ENCODE assay signal across 8 cellular contexts in genomic region chr11:33735426-33736147, GRCh38. TPM values are rescaled to one million over a fixed set of nuclear protein-coding genes. Genes with fewer than 3 reads are reported as not detected.
DNase-seq lines count a peak whose midpoint lies in the region; TF ChIP-seq lines count a peak whose summit lies in the region.

No MANE protein-coding gene starts in this region.

- peaks cover 20% of the 10 kb centered on the region for H3K36me3 Mint-ChIP-seq in activated CD4-positive, alpha-beta T cell treated with anti-CD3 and anti-CD28 coated beads, Interleukin-2, amount 10 ng/mL, durations not matched to agents 7 days and 5 days (ENCODE audit: low read depth)
- peaks cover 5% of the 10 kb centered on the region for H3K36me3 Mint-ChIP-seq in endothelial cell (ENCODE audit: low read depth, unreplicated experiment)

- H3K4me1 ChIP-seq in muscle layer of colon (ENCODE audit: insufficient read depth, low read length) (peaks cover 26% of the 10 kb centered on the region), transverse colon (peaks cover 11 to 56% (median 40%) of the 10 kb centered on the region in 4 donors)

- H3K27ac Mint-ChIP-seq in activated CD4-positive, alpha-beta T cell treated with anti-CD3 and anti-CD28 coated beads, Interleukin-2, amount 10 ng/mL, durations not matched to agents 7 days and 5 days, result peak overlapping the region; percentile 87
- no peak overlapping the region for H3K27ac Mint-ChIP-seq in endothelial cell (ENCODE audit: unreplicated experiment)

- no peak for TF ChIP-seq EP300 in transverse colon (IDR thresholded peaks at IDR 0.05; ENCODE audit: low read depth)

- H3K9ac ChIP-seq in muscle layer of colon (ENCODE audit: low read length), result peak overlapping the region; percentile 71

- H3K36me3 ChIP-seq in MG63 (peaks cover 44% of the 10 kb centered on the region), muscle layer of colon (ENCODE audit: insufficient read depth, low read length) (no peaks in the 10 kb centered on the region), transverse colon (no peaks in the 10 kb centered on the region)

- CTCF ChIA-PET in activated CD4-positive, alpha-beta T cell treated with anti-CD3 and anti-CD28 coated beads, Interleukin-2, amount 10 ng/mL, durations not matched to agents 7 days and 5 days (lab: Charles Lee), result interaction anchor here (1.5 kb wide), 1 partner anchor 33 kb away, joined by 4 read pairs; no protein-coding TSS in a partner anchor

- peak overlapping the region; percentile 83 for H3K4me3 Mint-ChIP-seq in activated CD4-positive, alpha-beta T cell treated with anti-CD3 and anti-CD28 coated beads, Interleukin-2, amount 10 ng/mL, durations not matched to agents 7 days and 5 days
- peak overlapping the region; percentile 91 for H3K4me3 Mint-ChIP-seq in endothelial cell (ENCODE audit: unreplicated experiment)

- POLR2A ChIA-PET in activated CD4-positive, alpha-beta T cell treated with anti-CD3 and anti-CD28 coated beads, Interleukin-2, amount 10 ng/mL, durations not matched to agents 7 days and 5 days (lab: Charles Lee), result interaction anchor here (0.6 kb wide), 1 partner anchor 487 kb away, joined by 3 read pairs; no protein-coding TSS in a partner anchor

- H3K27ac ChIP-seq in muscle layer of colon (ENCODE audit: low read depth, low read length), result peak overlapping the region; percentile 67
- peak overlapping the region; percentile 87 to 96 (median 92) for H3K27ac ChIP-seq in transverse colon

- DNase-seq in GM13977 (ENCODE audit: low spot score) (peak; percentile 73), HCEC 1CT (peak; percentile 48), MG63 (no peak), endothelial cell (ENCODE audit: low spot score) (no peak), transverse colon (peak; percentile 57), cerebellum (ENCODE audit: low spot score) (no peak)
- DNase-seq in activated CD4-positive, alpha-beta T cell treated with anti-CD3 and anti-CD28 coated beads, Interleukin-2, amount 10 ng/mL, durations not matched to agents 7 days and 5 days, result peak; percentile 54

- H3K27me3 ChIP-seq in MG63 (no peaks in the 10 kb centered on the region), muscle layer of colon (ENCODE audit: control insufficient read depth in 1 of 2, insufficient read depth in 2 of 2, low read length in 2 of 2) (no peaks in the 10 kb centered on the region), transverse colon (no peaks in the 10 kb centered on the region)

- TF ChIP-seq CTCF in GM13977 (IDR thresholded peaks at IDR 0.05; ENCODE audit: extremely low read depth, insufficient read depth, missing control alignments) (peak; percentile 15), endothelial cell (IDR thresholded peaks at IDR 0.05; ENCODE audit: unreplicated experiment) (no peak), transverse colon (IDR thresholded peaks at IDR 0.05) (peak in 4 of 5 experiments; percentile 3 to 60 (median 22))

- 0 to 1% methylated on average over 7 to 49 of the region's 50 CpGs for whole genome bisulfite sequencing in transverse colon (ENCODE audit: low coverage in 1 of 2), 2 donors

- no peaks in the 10 kb centered on the region; the same call in 1 of the 2 replicates for H3K9me3 ChIP-seq in MG63
- no peaks in the 10 kb centered on the region for H3K9me3 ChIP-seq in muscle layer of colon (ENCODE audit: low read length)
- no peaks in the 10 kb centered on the region for H3K9me3 ChIP-seq in transverse colon

- intact Hi-C loops in transverse colon (cut with DNase I; ENCODE audit: low total_unique reads), result no loop called here

- TF ChIP-seq POLR2A in transverse colon (IDR thresholded peaks at IDR 0.05), result no peak

- peaks cover 38% of the 10 kb centered on the region for H3K4me1 Mint-ChIP-seq in activated CD4-positive, alpha-beta T cell treated with anti-CD3 and anti-CD28 coated beads, Interleukin-2, amount 10 ng/mL, durations not matched to agents 7 days and 5 days
- H3K4me1 Mint-ChIP-seq in endothelial cell (ENCODE audit: unreplicated experiment), result peaks cover 17% of the 10 kb centered on the region

- H3K27me3 Mint-ChIP-seq in activated CD4-positive, alpha-beta T cell treated with anti-CD3 and anti-CD28 coated beads, Interleukin-2, amount 10 ng/mL, durations not matched to agents 7 days and 5 days, result peaks cover 15% of the 10 kb centered on the region
- no peaks in the 10 kb centered on the region for H3K27me3 Mint-ChIP-seq in endothelial cell (ENCODE audit: unreplicated experiment)

- no peaks in the 10 kb centered on the region for H3K9me3 Mint-ChIP-seq in activated CD4-positive, alpha-beta T cell treated with anti-CD3 and anti-CD28 coated beads, Interleukin-2, amount 10 ng/mL, durations not matched to agents 7 days and 5 days
- no peaks in the 10 kb centered on the region for H3K9me3 Mint-ChIP-seq in endothelial cell (ENCODE audit: unreplicated experiment)

- in situ Hi-C loops in GM13977 (cut with MboI; ENCODE audit: low pct_unique_long_range_greater_than_20kb, low sequenced_read_pairs, unreplicated experiment) (no loop called here), transverse colon (cut with MboI; ENCODE audit: low pct_ligation_motif_present in 1 of 4, low pct_unique_long_range_greater_than_20kb in 1 of 4, low sequenced_read_pairs in 3 of 4) (loop anchor here in 2 of 4 donors (25.0 kb wide), 1 partner anchor 573 kb away; the partner anchor contains the start of gene CSTF3 (in 2 of the 2))

- peak overlapping the region; percentile 90 for H3K4me3 ChIP-seq in MG63
- H3K4me3 ChIP-seq in muscle layer of colon (ENCODE audit: low read depth in 1 of 2, low read length in 2 of 2), result peak overlapping the region; percentile 84 to 85
- peak overlapping the region; percentile 54 to 95 (median 80) for H3K4me3 ChIP-seq in transverse colon

RNA-seq across cellular contexts. Expression of gene CD59, which starts 0.6 kb away (rescaled TPM):
- 360 and 394 TPM in 2 replicates for total RNA-seq in MG63 (2014; rRNA removed; shearing (Covaris generic); ENCODE audit: low replicate concordance)
- 10 to 100 TPM; 97.2 to 97.4 TPM for total RNA-seq in activated CD4-positive, alpha-beta T cell treated with anti-CD3 and anti-CD28 coated beads, Interleukin-2, amount 10 ng/mL, durations not matched to agents 7 days and 5 days
- 101 TPM for total RNA-seq in endothelial cell (ENCODE audit: unreplicated experiment)
- 100 to 1,000 TPM in 3 of 4 donors, 10 to 100 TPM in 1; 64.7 to 213 (median 170) TPM for total RNA-seq in transverse colon
- 59.8 TPM for total RNA-seq in cerebellum

RNA-seq across cellular contexts. Expression of gene C11orf91, which starts 35.0 kb away (rescaled TPM):
- not detected in 2 replicates for total RNA-seq in MG63 (2014; rRNA removed; shearing (Covaris generic); ENCODE audit: low replicate concordance)
- total RNA-seq in activated CD4-positive, alpha-beta T cell treated with anti-CD3 and anti-CD28 coated beads, Interleukin-2, amount 10 ng/mL, durations not matched to agents 7 days and 5 days, result under 1 TPM; 0.25 to 0.27 TPM
- total RNA-seq in endothelial cell (ENCODE audit: unreplicated experiment), result not detected
- not detected for total RNA-seq in transverse colon
- total RNA-seq in cerebellum, result not detected

RNA-seq across cellular contexts. Expression of gene FBXO3, which starts 38.7 kb away (rescaled TPM):
- total RNA-seq in MG63 (2014; rRNA removed; shearing (Covaris generic); ENCODE audit: low replicate concordance), result 41.7 and 48.8 TPM in 2 replicates
- 10 to 100 TPM; 22.7 to 24.2 TPM for total RNA-seq in activated CD4-positive, alpha-beta T cell treated with anti-CD3 and anti-CD28 coated beads, Interleukin-2, amount 10 ng/mL, durations not matched to agents 7 days and 5 days
- total RNA-seq in endothelial cell (ENCODE audit: unreplicated experiment) (22.6 TPM), transverse colon (10 to 100 TPM in 3 of 4 donors, 1 to 10 TPM in 1; 9.0 to 48.5 (median 30.7) TPM), cerebellum (52.0 TPM)

Comparison
In these comparisons a context has a peak if more than half of its experiments do, and no peak if none do; other contexts are left out.
1. DNase-seq: peak in GM13977 (single experiment), HCEC 1CT (single experiment), activated CD4-positive, alpha-beta T cell treated with anti-CD3 and anti-CD28 coated beads, Interleukin-2, amount 10 ng/mL, durations not matched to agents 7 days and 5 days (single experiment) and transverse colon (single experiment); none in MG63 (single experiment), endothelial cell (single experiment) and cerebellum (single experiment).
2. Peak in every context shown above with its lines, with median percentiles within 50 percentile points of each other: H3K4me3 ChIP-seq.